ENCODE assay signal across 30 cellular contexts in genomic region chr6:161360505-161360904, GRCh38.
"Had no signal": no experiment of that assay in that cellular context is flagged by ENCODE, and none has a peak within 500 bp of the region (broad histone marks: within the 10 kb centered on the region; RNA-seq: fewer than 3 reads in every experiment).

No MANE protein-coding gene starts in this region.

- H3K27me3 Mint-ChIP-seq: activated naive CD8-positive, alpha-beta T cell treated with anti-CD3 and anti-CD28 coated beads for 36 hours; progenitor cell of endocrine pancreas had no signal

- FAIRE-seq: colon, urothelium cell line had no signal

- H3K79me2 ChIP-seq: hepatocyte had no signal

- H3K4me1 ChIP-seq: adrenal gland, body of pancreas, gastrocnemius medialis had no signal

- H3K36me3 ChIP-seq: adrenal gland, gastrocnemius medialis, ovary, thoracic aorta, WERI-Rb-1 had no signal

- H3K4me2 ChIP-seq: hepatocyte had no signal

- H3K4me3 ChIP-seq: adrenal gland, body of pancreas, gastrocnemius medialis, hepatocyte, ovary, skin epidermis, thoracic aorta had no signal

- H3K4me3 Mint-ChIP-seq: activated naive CD4-positive, alpha-beta T cell treated with anti-CD3 and anti-CD28 coated beads for 36 hours; activated naive CD8-positive, alpha-beta T cell treated with anti-CD3 and anti-CD28 coated beads for 36 hours; mesothelial cell of epicardium; naive thymus-derived CD4-positive, alpha-beta T cell; T-helper 17 cell had no signal

- H2AFZ ChIP-seq: hepatocyte had no signal

- H3K27ac Mint-ChIP-seq: activated naive CD4-positive, alpha-beta T cell treated with anti-CD3 and anti-CD28 coated beads for 36 hours; activated naive CD8-positive, alpha-beta T cell treated with anti-CD3 and anti-CD28 coated beads for 36 hours; mesothelial cell of epicardium; naive thymus-derived CD4-positive, alpha-beta T cell; progenitor cell of endocrine pancreas; T-helper 17 cell had no signal

- H3K4me1 Mint-ChIP-seq: activated naive CD8-positive, alpha-beta T cell treated with anti-CD3 and anti-CD28 coated beads for 36 hours; mesothelial cell of epicardium had no signal

- ATAC-seq: activated CD4-positive, CD25-positive, alpha-beta regulatory T cell treated with anti-CD3 and anti-CD28 coated beads, Interleukin-2, amount 50 U/mL, for 24 hours; body of pancreas; gastrocnemius medialis; naive thymus-derived CD4-positive, alpha-beta T cell; sciatic nerve; stimulated activated naive CD8-positive, alpha-beta T cell treated with anti-CD3 and anti-CD28 coated beads, Interleukin-15, Interleukin-2, amounts not matched to agents 100 U/mL and 50 U/mL, for 24 hours; T-helper 17 cell had no signal

- H3K27me3 ChIP-seq: adrenal gland, body of pancreas, gastrocnemius medialis, hepatocyte, ovary had no signal

- H3K27ac ChIP-seq: adrenal gland, body of pancreas, gastrocnemius medialis, hepatocyte, ovary, skin epidermis, thoracic aorta, WERI-Rb-1 had no signal

- H3K9me3 ChIP-seq: adrenal gland, body of pancreas, gastrocnemius medialis, ovary had no signal

- DNase-seq: activated CD4-positive, alpha-beta T cell treated with anti-CD3 and anti-CD28 coated beads for 48 hours; activated CD4-positive, alpha-beta T cell treated with anti-CD3 and anti-CD28 coated beads, Interleukin-2, amount 50 U/mL, for 48 hours; activated CD8-positive, alpha-beta memory T cell treated with anti-CD3 and anti-CD28 coated beads for 24 hours; activated effector memory CD4-positive, alpha-beta T cell treated with Interleukin-2 at 50 U/mL for 16 hours; activated naive CD4-positive, alpha-beta T cell treated with anti-CD3 and anti-CD28 coated beads for 36 hours; activated naive CD8-positive, alpha-beta T cell treated with anti-CD3 and anti-CD28 coated beads for 36 hours; adrenal gland; aorta; body of pancreas; dermis blood vessel endothelial cell; effector CD8-positive, alpha-beta T cell; gastrocnemius medialis; left cardiac atrium; naive thymus-derived CD4-positive, alpha-beta T cell; ovary; stimulated activated CD4-positive, alpha-beta T cell treated with anti-CD3 and anti-CD28 coated beads, Interleukin-12 subunit alpha, Interleukin-12 subunit beta, amount 100 ng/mL, for 4 hours; stimulated activated CD4-positive, alpha-beta T cell treated with anti-CD3 and anti-CD28 coated beads, Interleukin-4, amount 100 ng/mL, for 1 hour; stimulated activated naive CD8-positive, alpha-beta T cell treated with anti-CD3 and anti-CD28 coated beads, Interleukin-15, Interleukin-2, amounts not matched to agents 100 U/mL and 50 U/mL, for 24 hours; T-helper 17 cell; T1000; WERI-Rb-1 had no signal
